ENCODE assay signal across 1 cellular context in genomic region chr20:2156666-2157624, GRCh38.
A peak's percentile ranks its signal among the peaks of the same experiment; 100 is the strongest.
TF ChIP-seq lines count a peak whose summit lies in the region.

No MANE protein-coding gene starts in this region.

TF ChIP-seq in HepG2, 621 proteins besides CTCF, POLR2A, EP300 and RAD21 (continued from another document and continues in another):
- no peak for TF ChIP-seq HNF1A (IDR thresholded peaks at IDR 0.05; ENCODE audit: low read depth)
- TF ChIP-seq HNF1A (CRISPR knock-in tag; IDR thresholded peaks at IDR 0.05; ENCODE audit: borderline replicate concordance): no peak
- no peak for TF ChIP-seq FOXJ3 (CRISPR knock-in tag; IDR thresholded peaks at IDR 0.05; ENCODE audit: borderline replicate concordance)
- TF ChIP-seq HIVEP1 (CRISPR knock-in tag; IDR thresholded peaks at IDR 0.05): no peak
- no peak for TF ChIP-seq SKI (IDR thresholded peaks at IDR 0.05; ENCODE audit: partially characterized antibody)
- TF ChIP-seq CHCHD3 (CRISPR knock-in tag; IDR thresholded peaks at IDR 0.05): no peak
- no peak for TF ChIP-seq ZNF318 (CRISPR knock-in tag; IDR thresholded peaks at IDR 0.05)
- TF ChIP-seq WIZ (CRISPR knock-in tag; IDR thresholded peaks at IDR 0.05): no peak
- TF ChIP-seq FOXM1 (CRISPR knock-in tag; IDR thresholded peaks at IDR 0.05): no peak
- 0 out of 2 replicates have a peak, but pooled peaks have one; percentile 38 for TF ChIP-seq YEATS4 (CRISPR knock-in tag; IDR thresholded peaks at IDR 0.05; ENCODE audit: borderline replicate concordance)
- no peak for TF ChIP-seq ZBED4 (CRISPR knock-in tag; IDR thresholded peaks at IDR 0.05; ENCODE audit: borderline replicate concordance)
- no peak for TF ChIP-seq ZNF329 (CRISPR knock-in tag; IDR thresholded peaks at IDR 0.05; ENCODE audit: low read depth)
- TF ChIP-seq CHD2 (IDR thresholded peaks at IDR 0.05; ENCODE audit: low read depth, low read length): no peak
- TF ChIP-seq HOXA7 (CRISPR knock-in tag; IDR thresholded peaks at IDR 0.05): no peak
- TF ChIP-seq ESRRA (CRISPR knock-in tag; IDR thresholded peaks at IDR 0.05; ENCODE audit: low read depth): no peak
- TF ChIP-seq DRAP1 (CRISPR knock-in tag; IDR thresholded peaks at IDR 0.05): no peak
- no peak for TF ChIP-seq ZNF552 (CRISPR knock-in tag; IDR thresholded peaks at IDR 0.05; ENCODE audit: borderline replicate concordance)
- TF ChIP-seq ZNF788 (CRISPR knock-in tag; IDR thresholded peaks at IDR 0.05; ENCODE audit: borderline replicate concordance): peak; percentile 56; the same call in 1 of the 2 replicates
- no peak for TF ChIP-seq ZNF781 (CRISPR knock-in tag; IDR thresholded peaks at IDR 0.05; ENCODE audit: borderline replicate concordance, not compliant biosample characterization)
- no peak for TF ChIP-seq ZNF530 (CRISPR knock-in tag; IDR thresholded peaks at IDR 0.05; ENCODE audit: low read depth)
- TF ChIP-seq ZNF20 (CRISPR knock-in tag; IDR thresholded peaks at IDR 0.05): no peak
- TF ChIP-seq THAP8 (CRISPR knock-in tag; IDR thresholded peaks at IDR 0.05; ENCODE audit: borderline replicate concordance): no peak
- no peak for TF ChIP-seq ZFYVE20 (CRISPR knock-in tag; IDR thresholded peaks at IDR 0.05; ENCODE audit: borderline replicate concordance, low read depth)
- no peak for TF ChIP-seq DMTF1 (CRISPR knock-in tag; IDR thresholded peaks at IDR 0.05)
- TF ChIP-seq GRHL1 (CRISPR knock-in tag; conservative IDR thresholded peaks at IDR 0.05): no peak
- TF ChIP-seq ZNF280D (CRISPR knock-in tag; IDR thresholded peaks at IDR 0.05): peak; percentile 80; the same call in 1 of the 2 replicates
- TF ChIP-seq ZNF543 (CRISPR knock-in tag; IDR thresholded peaks at IDR 0.05): no peak
- TF ChIP-seq SMARCE1 (IDR thresholded peaks at IDR 0.05; ENCODE audit: borderline replicate concordance): no peak
- no peak for TF ChIP-seq U2AF1 (optimal IDR thresholded peaks at IDR 0.05; ENCODE audit: low read depth, low read length)
- TF ChIP-seq BRD4 (CRISPR knock-in tag; IDR thresholded peaks at IDR 0.05): no peak
- TF ChIP-seq HOXA5 (CRISPR knock-in tag; IDR thresholded peaks at IDR 0.05): no peak
- TF ChIP-seq ZNF446 (CRISPR knock-in tag; IDR thresholded peaks at IDR 0.05): peak; percentile 27; the same call in 1 of the 2 replicates
